Comparison of ENCODE assay signal across 17 cellular contexts in genomic region chr3:48930590-48930989, GRCh38. TPM values are rescaled to one million over a fixed set of nuclear protein-coding genes. Genes with fewer than 3 reads are reported as not detected.
A peak's percentile ranks its signal among the peaks of the same experiment; 100 is the strongest.
DNase-seq lines count a peak whose midpoint lies in the region; ATAC-seq and TF ChIP-seq lines count a peak whose summit lies in the region.
"Had no signal": no experiment of that assay in that cellular context is flagged by ENCODE, and none has a peak within 500 bp of the region (broad histone marks: within the 10 kb centered on the region; RNA-seq: fewer than 3 reads in every experiment).

No MANE protein-coding gene starts in this region.

- in situ Hi-C loops in ACHN (cut with HindIII; ENCODE audit: low pct_ligation_motif_present, low pct_unique_long_range_greater_than_20kb, low sequenced_read_pairs): no loop called here

- no peak for TF ChIP-seq CTCF in AG09319 (IDR thresholded peaks at IDR 0.05; ENCODE audit: low read depth, low read length)

- H3K9me3 ChIP-seq in CD4-positive, CD25-positive, alpha-beta regulatory T cell (ENCODE audit: control insufficient read depth in 2 of 2, low read length in 2 of 2): no peaks in the 10 kb centered on the region
- no peaks in the 10 kb centered on the region for H3K9me3 ChIP-seq in adipocyte (ENCODE audit: control insufficient read depth, low read length)
- H3K9me3 ChIP-seq: Peyer's patch had no signal

- H3K4me3 Mint-ChIP-seq in CD4-positive, CD25-positive, alpha-beta regulatory T cell: peak overlapping the region in 2 of 4 donors; percentile 23 to 26
- H3K4me3 Mint-ChIP-seq: GM23338 had no signal

- H3K4me1 ChIP-seq in CD4-positive, CD25-positive, alpha-beta regulatory T cell (ENCODE audit: control insufficient read depth, insufficient read depth, low read length, poor library complexity, severe bottlenecking): peaks cover 50% of the 10 kb centered on the region
- peaks cover 50% of the 10 kb centered on the region for H3K4me1 ChIP-seq in adipocyte (ENCODE audit: control insufficient read depth, insufficient read depth, low read length)

- ATAC-seq in CD4-positive, CD25-positive, alpha-beta regulatory T cell (ENCODE audit: low read depth in 2 of 2): no peak
- ATAC-seq in GM18505 (IDR thresholded peaks at IDR 0.05; ENCODE audit: unreplicated experiment): no peak
- ATAC-seq in GM21737 (IDR thresholded peaks at IDR 0.05; ENCODE audit: unreplicated experiment): no peak
- ATAC-seq: GM23338 had no signal

- no peak for TF ChIP-seq POLR2A in GM18505 (IDR thresholded peaks at IDR 0.05; ENCODE audit: borderline replicate concordance, extremely low read depth, insufficient read depth, insufficient read length)

- no peak overlapping the region for H3K9ac ChIP-seq in adipocyte (ENCODE audit: low read length)

- no peaks in the 10 kb centered on the region for H3K9me3 Mint-ChIP-seq in CD4-positive, CD25-positive, alpha-beta regulatory T cell
- H3K9me3 Mint-ChIP-seq: GM23338 had no signal

- H3K27me3 ChIP-seq in CD4-positive, CD25-positive, alpha-beta regulatory T cell (ENCODE audit: control insufficient read depth, insufficient read depth, low read length): no peaks in the 10 kb centered on the region
- no peaks in the 10 kb centered on the region for H3K27me3 ChIP-seq in adipocyte (replicated peaks; ENCODE audit: control insufficient read depth, insufficient read depth, low read length)
- H3K27me3 ChIP-seq: Peyer's patch had no signal

- H3K27ac Mint-ChIP-seq in CD4-positive, CD25-positive, alpha-beta regulatory T cell: no peak overlapping the region
- H3K27ac Mint-ChIP-seq: GM23338 had no signal

- H3K36me3 Mint-ChIP-seq in CD4-positive, CD25-positive, alpha-beta regulatory T cell: peaks cover 64% of the 10 kb centered on the region

- H3K4me3 ChIP-seq in CD4-positive, CD25-positive, alpha-beta regulatory T cell (ENCODE audit: low read depth, low read length): peak overlapping the region; percentile 19
- H3K4me3 ChIP-seq in adipocyte (ENCODE audit: low read length): no peak overlapping the region
- H3K4me3 ChIP-seq: GM23338, Peyer's patch had no signal

- DNase-seq in AG09319 (ENCODE audit: extremely low read depth, low read depth) (peak; percentile 14), adipocyte (ENCODE audit: low read depth) (peak; percentile 47), fibroblast of peridontal ligament (ENCODE audit: extremely low read depth) (peak; percentile 42), ACHN (no peak)
- DNase-seq in CD4-positive, CD25-positive, alpha-beta regulatory T cell: no peak
- DNase-seq: DMS53, KBM-7, NCI-H1105 treated with DMSO at 0.1 percent for 48 hours, NCI-H187, NCI-H2171, NCI-H82, Peyer's patch, SHP77 treated with DMSO at 0.1 percent for 48 hours had no signal

- H3K27ac ChIP-seq in CD4-positive, CD25-positive, alpha-beta regulatory T cell (ENCODE audit: insufficient read depth, low read length, poor library complexity, severe bottlenecking): no peak overlapping the region
- H3K27ac ChIP-seq: C4-2B, Peyer's patch had no signal

- peaks cover 58% of the 10 kb centered on the region for H3K36me3 ChIP-seq in CD4-positive, CD25-positive, alpha-beta regulatory T cell (ENCODE audit: control insufficient read depth, insufficient read depth, low read length)
- peaks cover 50% of the 10 kb centered on the region for H3K36me3 ChIP-seq in adipocyte (ENCODE audit: control insufficient read depth, insufficient read depth, low read length, severe bottlenecking)

- no peaks in the 10 kb centered on the region for H3K27me3 Mint-ChIP-seq in CD4-positive, CD25-positive, alpha-beta regulatory T cell

- peaks cover 58 to 79% (median 63%) of the 10 kb centered on the region in 4 donors for H3K4me1 Mint-ChIP-seq in CD4-positive, CD25-positive, alpha-beta regulatory T cell
- H3K4me1 Mint-ChIP-seq: GM23338 had no signal

RNA-seq across cellular contexts. Expression of gene ARIH2, which starts 11.9 kb away (rescaled TPM):
- total RNA-seq in CD4-positive, CD25-positive, alpha-beta regulatory T cell: 171 TPM
- 100 to 1,000 TPM; 110 to 114 (median 112) TPM for polyA plus RNA-seq in CD4-positive, CD25-positive, alpha-beta regulatory T cell

RNA-seq across cellular contexts. Expression of gene SLC25A20, which starts 31.9 kb away (rescaled TPM):
- 8.0 TPM for total RNA-seq in CD4-positive, CD25-positive, alpha-beta regulatory T cell
- 10 to 100 TPM; 21.5 to 32.6 (median 25.4) TPM for polyA plus RNA-seq in CD4-positive, CD25-positive, alpha-beta regulatory T cell

RNA-seq across cellular contexts. Expression of gene P4HTM, which starts 59.5 kb away (rescaled TPM):
- 39.2 TPM for total RNA-seq in CD4-positive, CD25-positive, alpha-beta regulatory T cell
- polyA plus RNA-seq in CD4-positive, CD25-positive, alpha-beta regulatory T cell: 10 to 100 TPM; 19.5 to 29.9 (median 24.4) TPM

Comparison
In these comparisons a context has a peak if more than half of its experiments do, and no peak if none do; other contexts are left out.
1. DNase-seq: peak in AG09319 (single experiment), adipocyte (single experiment) and fibroblast of peridontal ligament (single experiment); none in CD4-positive, CD25-positive, alpha-beta regulatory T cell (0 of 3) and ACHN (single experiment).